ENCODE assay signal across 8 cellular contexts in genomic region chr17:76812968-76813367, GRCh38. TPM values are rescaled to one million over a fixed set of nuclear protein-coding genes. Genes with fewer than 3 reads are reported as not detected.
"Had no signal": no experiment of that assay in that cellular context is flagged by ENCODE, and none has a peak within 500 bp of the region (broad histone marks: within the 10 kb centered on the region; RNA-seq: fewer than 3 reads in every experiment).

No MANE protein-coding gene starts in this region.

- ATAC-seq: GM12878 had no signal

- H3K4me3 ChIP-seq: GM12878 had no signal

- FAIRE-seq: G401.6, GM12878, GM12891, GM12892, GM18507, GM19239 had no signal

- DNase-seq: GDM1, GF-D8 had no signal

RNA-seq across cellular contexts. Expression of gene MGAT5B, which starts 55.2 kb away (rescaled TPM):
- polyA plus RNA-seq: GM12878 had no signal
